8 cellular contexts compared by ENCODE assay signal in genomic region chr17:48483471-48484131, GRCh38.
A peak's percentile ranks its signal among the peaks of the same experiment; 100 is the strongest.
DNase-seq lines count a peak whose midpoint lies in the region; ATAC-seq and TF ChIP-seq lines count a peak whose summit lies in the region.

No MANE protein-coding gene starts in this region.

- DNase-seq in AG20443 (ENCODE audit: low spot score), result peak; percentile 90
- peak; percentile 97 for DNase-seq in HFF-Myc (ENCODE audit: extremely low read depth, low read depth)
- DNase-seq in SW480 (ENCODE audit: low spot score), result peak; percentile 99
- DNase-seq in epithelial cell of prostate (ENCODE audit: low read depth, low spot score), result peak; percentile 85
- no peak for DNase-seq in middle frontal gyrus (ENCODE audit: extremely low spot score, low spot score)

- H3K36me3 Mint-ChIP-seq in stimulated activated memory B cell treated with anti-CD40 and anti-IgM and Interleukin-4, amounts not matched to agents 10 μg/mL and 1 μg/mL and 100 μg/mL, for 72 hours, result no peaks in the 10 kb centered on the region

- H3K27me3 Mint-ChIP-seq in stimulated activated memory B cell treated with anti-CD40 and anti-IgM and Interleukin-4, amounts not matched to agents 10 μg/mL and 1 μg/mL and 100 μg/mL, for 72 hours, result peaks cover 23% of the 10 kb centered on the region

- H3K27ac ChIP-seq in epithelial cell of prostate, result peak overlapping the region; percentile 97

- peak; percentile 77 for ATAC-seq in stimulated activated memory B cell treated with anti-CD40 and anti-IgM and Interleukin-4, amounts not matched to agents 10 μg/mL and 1 μg/mL and 100 μg/mL, for 72 hours
- ATAC-seq in GM19455 (IDR thresholded peaks at IDR 0.05; ENCODE audit: unreplicated experiment), result no peak
- ATAC-seq in HG02763 (IDR thresholded peaks at IDR 0.05; ENCODE audit: unreplicated experiment), result no peak

- H3K4me1 Mint-ChIP-seq in stimulated activated memory B cell treated with anti-CD40 and anti-IgM and Interleukin-4, amounts not matched to agents 10 μg/mL and 1 μg/mL and 100 μg/mL, for 72 hours, result peaks cover 19% of the 10 kb centered on the region

- H3K4me3 Mint-ChIP-seq in stimulated activated memory B cell treated with anti-CD40 and anti-IgM and Interleukin-4, amounts not matched to agents 10 μg/mL and 1 μg/mL and 100 μg/mL, for 72 hours, result no peak overlapping the region

- TF ChIP-seq CTCF in HFF-Myc (IDR thresholded peaks at IDR 0.05; ENCODE audit: low read depth, low read length, missing control alignments), result no peak

- H3K9me3 Mint-ChIP-seq in stimulated activated memory B cell treated with anti-CD40 and anti-IgM and Interleukin-4, amounts not matched to agents 10 μg/mL and 1 μg/mL and 100 μg/mL, for 72 hours, result no peaks in the 10 kb centered on the region

- H3K27ac Mint-ChIP-seq in stimulated activated memory B cell treated with anti-CD40 and anti-IgM and Interleukin-4, amounts not matched to agents 10 μg/mL and 1 μg/mL and 100 μg/mL, for 72 hours, result no peak overlapping the region

- peak overlapping the region; percentile 18 for H3K4me3 ChIP-seq in HFF-Myc (replicated peaks; ENCODE audit: low read depth, low read length)
